1 cellular context compared by ENCODE assay signal in the genomic region with DNA sequence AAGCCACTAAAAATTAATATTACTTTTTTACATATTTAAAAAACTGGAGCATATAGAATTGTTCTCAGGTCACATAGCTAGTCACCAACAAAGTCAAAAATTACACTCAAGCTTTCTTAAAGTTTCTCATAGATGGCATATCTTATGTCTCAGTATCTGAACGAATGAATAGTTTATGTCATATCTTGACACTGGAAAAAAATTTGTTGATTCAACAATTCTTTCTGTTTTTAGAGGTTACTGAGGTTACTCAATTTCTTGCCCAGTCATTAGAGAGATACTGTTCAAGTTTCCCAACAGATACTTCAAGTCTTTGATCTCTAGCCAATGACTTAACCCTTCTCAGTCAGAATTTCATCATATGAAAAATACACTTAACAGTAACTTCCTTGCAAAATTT.
A peak's percentile ranks its signal among the peaks of the same experiment; 100 is the strongest.
TF ChIP-seq lines count a peak whose summit lies in the region.

No MANE protein-coding gene starts in this region.

TF ChIP-seq in HepG2, 621 proteins besides CTCF, POLR2A, EP300 and RAD21:
- TF ChIP-seq ZNF816 (CRISPR knock-in tag; IDR thresholded peaks at IDR 0.05; ENCODE audit: borderline replicate concordance) (no peak), ARID2 (CRISPR knock-in tag; IDR thresholded peaks at IDR 0.05; ENCODE audit: borderline replicate concordance) (no peak), MAFF (IDR thresholded peaks at IDR 0.05; ENCODE audit: low read depth, low read length) (peak; percentile 33; the same call in 1 of the 2 replicates), HNF4G (IDR thresholded peaks at IDR 0.05; ENCODE audit: borderline replicate concordance, low read depth, low read length) (no peak), HNF4G (CRISPR knock-in tag; IDR thresholded peaks at IDR 0.05; ENCODE audit: borderline replicate concordance, low read depth) (no peak), EZH2 (conservative IDR thresholded peaks at IDR 0.05; ENCODE audit: low read depth, low read length) (no peak), ZNF30 (CRISPR knock-in tag; IDR thresholded peaks at IDR 0.05) (no peak), TSC22D2 (CRISPR knock-in tag; IDR thresholded peaks at IDR 0.05; ENCODE audit: borderline replicate concordance) (no peak), ZFP91 (CRISPR knock-in tag; IDR thresholded peaks at IDR 0.05; ENCODE audit: borderline replicate concordance) (no peak), MAFK (conservative IDR thresholded peaks at IDR 0.05 in 1 of 2, IDR thresholded peaks at IDR 0.05 in 1 of 2; ENCODE audit: low read length in 2 of 2) (peak; percentile 53 to 57; a peak in 3 of 4 replicates)
